In genomic region chr2:30149976-30150375, GRCh38 we compare ENCODE assay signal across 14 cellular contexts. TPM values are rescaled to one million over a fixed set of nuclear protein-coding genes. Genes with fewer than 3 reads are reported as not detected.
DNase-seq lines count a peak whose midpoint lies in the region; ATAC-seq and TF ChIP-seq lines count a peak whose summit lies in the region.
"Had no signal": no experiment of that assay in that cellular context is flagged by ENCODE, and none has a peak within 500 bp of the region (broad histone marks: within the 10 kb centered on the region; RNA-seq: fewer than 3 reads in every experiment).

No MANE protein-coding gene starts in this region.

- H3K4ac ChIP-seq in trophoblast cell (ENCODE audit: low read depth, low read length), result no peak overlapping the region

- no TSS peak for BruUV-seq in PC-3 (replicated peaks; lab: Mats Ljungman, UMichigan)

- H3K23ac ChIP-seq in trophoblast cell (ENCODE audit: low read length), result no peak overlapping the region

- H3K27ac ChIP-seq in PC-3 (ENCODE audit: low read length), result no peak overlapping the region
- H3K27ac ChIP-seq in esophagus squamous epithelium, result peak overlapping the region in 3 of 4 donors; percentile 12 to 20 (median 17)
- peak overlapping the region; percentile 76 for H3K27ac ChIP-seq in trophoblast cell (ENCODE audit: low read depth, low read length)
- H3K27ac ChIP-seq in heart left ventricle, result peak overlapping the region in 2 of 12 donors; percentile 9 to 19

- H3K36me3 ChIP-seq in GM06990 (ENCODE audit: control insufficient read depth, insufficient read depth, low read length) (no peaks in the 10 kb centered on the region; the same call in 1 of the 2 replicates), PC-3 (ENCODE audit: low read depth, low read length) (no peaks in the 10 kb centered on the region), esophagus squamous epithelium (peaks cover 0 to 61% (median 0%) of the 10 kb centered on the region in 3 donors), trophoblast cell (ENCODE audit: control insufficient read depth in 1 of 2, insufficient read depth in 2 of 2, low read length in 2 of 2) (peaks cover 1 to 5% of the 10 kb centered on the region in 2 experiments), heart left ventricle (peaks cover 0 to 57% (median 34%) of the 10 kb centered on the region in 9 donors)

- H3K9ac ChIP-seq in PC-3 (ENCODE audit: low read length) (no peak overlapping the region), trophoblast cell (ENCODE audit: low read length) (no peak overlapping the region)

- H3K79me2 ChIP-seq in PC-3 (ENCODE audit: low read length) (peaks cover 11% of the 10 kb centered on the region; the same call in 1 of the 2 replicates), trophoblast cell (ENCODE audit: control insufficient read depth, insufficient read depth, low read length, poor library complexity) (peaks cover 9% of the 10 kb centered on the region)

- peaks cover 12% of the 10 kb centered on the region for H3K79me1 ChIP-seq in trophoblast cell (ENCODE audit: low read length)

- no peak overlapping the region for H3K18ac ChIP-seq in trophoblast cell (ENCODE audit: low read length)

- no peaks in the 10 kb centered on the region for H3F3A ChIP-seq in PC-3 (ENCODE audit: low read length, unreplicated experiment)

- H2BK5ac ChIP-seq in trophoblast cell (ENCODE audit: low read depth, low read length, poor library complexity), result peak overlapping the region; percentile 18

- DNase-seq in GM06990 (ENCODE audit: extremely low read depth, insufficient read length) (no peak), PC-3 (no peak), esophagus squamous epithelium (lab: John Stamatoyannopoulos, UW) (no peak), trophoblast cell (peak in 1 of 2 donors; percentile 74), SIG-M5 treated with dmso at 0.1 percent for 504 hours (lab: John Stamatoyannopoulos, UW; ENCODE audit: unreplicated experiment) (no peak), heart left ventricle (no peak), NCI-H446 treated with DMSO at 0.1 percent for 48 hours (lab: John Stamatoyannopoulos, UW) (no peak)
- DNase-seq: amygdala, DMS79, left colon, Peyer's patch had no signal

- H4K8ac ChIP-seq in trophoblast cell (ENCODE audit: low read depth, low read length), result no peak overlapping the region

- H3K4me2 ChIP-seq in PC-3 (ENCODE audit: low read length) (peak overlapping the region; percentile 94), trophoblast cell (ENCODE audit: low read length) (peak overlapping the region; percentile 53)

- H3K27me3 ChIP-seq in GM06990 (replicated peaks; ENCODE audit: control insufficient read depth, insufficient read depth, low read length), result no peaks in the 10 kb centered on the region
- no peaks in the 10 kb centered on the region for H3K27me3 ChIP-seq in PC-3 (ENCODE audit: low read length)
- H3K27me3 ChIP-seq in esophagus squamous epithelium, result no peaks in the 10 kb centered on the region
- H3K27me3 ChIP-seq in trophoblast cell (ENCODE audit: insufficient read depth, low read length), result no peaks in the 10 kb centered on the region
- H3K27me3 ChIP-seq in heart left ventricle, result no peaks in the 10 kb centered on the region
- H3K27me3 ChIP-seq: Peyer's patch had no signal

- POLR2A ChIA-PET in PC-3 (lab: Charles Lee; ENCODE audit: unreplicated experiment), result no interaction called here

- H2BK120ac ChIP-seq in trophoblast cell (ENCODE audit: insufficient read depth, low read length, poor library complexity), result no peak overlapping the region

- H3K9me2 ChIP-seq in PC-3 (replicated peaks; ENCODE audit: low read length), result no peaks in the 10 kb centered on the region

- intact Hi-C loops in PC-3 (cut with micrococcal nuclease) (no loop called here), esophagus squamous epithelium (cut with DNase I) (no loop called here), heart left ventricle (cut with DNase I) (no loop called here)

- H3K14ac ChIP-seq in trophoblast cell (ENCODE audit: low read length), result no peak overlapping the region

- H4K12ac ChIP-seq in trophoblast cell (ENCODE audit: low read depth, low read length), result no peak overlapping the region

- H3K4me1 ChIP-seq in PC-3 (ENCODE audit: insufficient read depth, low read length), result peaks cover 37% of the 10 kb centered on the region
- peaks cover 3 to 62% (median 27%) of the 10 kb centered on the region in 3 donors for H3K4me1 ChIP-seq in esophagus squamous epithelium
- H3K4me1 ChIP-seq in trophoblast cell (ENCODE audit: control insufficient read depth in 1 of 2, insufficient read depth in 2 of 2, low read length in 2 of 2), result peaks cover 4 to 5% of the 10 kb centered on the region in 2 experiments
- H3K4me1 ChIP-seq in heart left ventricle, result peaks cover 5 to 64% (median 46%) of the 10 kb centered on the region in 12 donors

- H3K4me3 ChIP-seq in GM06990 (replicated peaks; ENCODE audit: low read depth, low read length) (0 out of 2 replicates have a peak overlapping the region, but pooled peaks have one; percentile 9), PC-3 (ENCODE audit: low read length) (no peak overlapping the region; the same call in 1 of the 2 replicates), esophagus squamous epithelium (no peak overlapping the region), trophoblast cell (ENCODE audit: low read depth, low read length) (no peak overlapping the region), heart left ventricle (peak overlapping the region in 1 of 12 donors; percentile 3)
- H3K4me3 ChIP-seq: Peyer's patch had no signal

- H2AFZ ChIP-seq in PC-3 (ENCODE audit: low read length) (no peak overlapping the region), trophoblast cell (ENCODE audit: insufficient read depth, low read length, poor library complexity) (no peak overlapping the region)

- no peak overlapping the region for H2AK5ac ChIP-seq in trophoblast cell (ENCODE audit: low read length)

- no peaks in the 10 kb centered on the region for H3K9me3 ChIP-seq in PC-3 (ENCODE audit: low read length)
- H3K9me3 ChIP-seq in esophagus squamous epithelium, result no peaks in the 10 kb centered on the region
- no peaks in the 10 kb centered on the region for H3K9me3 ChIP-seq in trophoblast cell (ENCODE audit: insufficient read depth, low read depth, low read length)
- no peaks in the 10 kb centered on the region for H3K9me3 ChIP-seq in heart left ventricle
- H3K9me3 ChIP-seq: Peyer's patch had no signal

- TF ChIP-seq CTCF in GM06990 (IDR thresholded peaks at IDR 0.05; ENCODE audit: insufficient read depth, low read length, poor library complexity, severe bottlenecking), result no peak
- TF ChIP-seq CTCF in PC-3 (conservative IDR thresholded peaks at IDR 0.05; ENCODE audit: low read depth, low read length), result no peak
- TF ChIP-seq CTCF in esophagus squamous epithelium (IDR thresholded peaks at IDR 0.05), result no peak
- no peak for TF ChIP-seq CTCF in heart left ventricle (IDR thresholded peaks at IDR 0.05)

- H2BK12ac ChIP-seq in trophoblast cell (ENCODE audit: low read length), result no peak overlapping the region

- WGBS in esophagus squamous epithelium, 2 donors, result 33 to 50% methylated on average over 1 of the region's 1 CpG
- no CpG with 5 or more reads among the region's 1 CpG for WGBS in trophoblast cell (ENCODE audit: extremely low coverage, insufficient coverage, insufficient read length)
- 33 to 48% (median 45%) methylated on average over 1 of the region's 1 CpG for WGBS in heart left ventricle, 4 donors

- TF ChIP-seq POLR2A in esophagus squamous epithelium (IDR thresholded peaks at IDR 0.05), result no peak
- TF ChIP-seq POLR2A in heart left ventricle (IDR thresholded peaks at IDR 0.05), result no peak

- ATAC-seq in PC-3 (no peak), heart left ventricle (no peak), HG03469 (IDR thresholded peaks at IDR 0.05; ENCODE audit: unreplicated experiment) (no peak)
- ATAC-seq: activated CD4-positive, CD25-positive, alpha-beta regulatory T cell treated with anti-CD3 and anti-CD28 coated beads, Interleukin-2, amount 50 U/mL, for 24 hours; esophagus mucosa; left colon had no signal

- H4K20me1 ChIP-seq in PC-3 (ENCODE audit: low read length), result no peaks in the 10 kb centered on the region

- no peak overlapping the region for H4K91ac ChIP-seq in trophoblast cell (ENCODE audit: low read depth, low read length)

- CTCF ChIA-PET in PC-3 (lab: Charles Lee), result interaction anchor here (0.5 to 0.9 kb wide), 2 partner anchors 15 to 493 kb away, joined by 4 to 5 read pairs; no protein-coding TSS in a partner anchor

RNA-seq across cellular contexts. Expression of gene YPEL5, which starts 3.2 kb away (rescaled TPM):
- total RNA-seq in PC-3 (2014; rRNA removed), result 29.9 TPM in 2 replicates
- total RNA-seq in esophagus squamous epithelium, result 10 to 100 TPM; 34.1 to 65.0 (median 40.7) TPM
- polyA plus RNA-seq in trophoblast cell (2013), result 103 and 105 TPM in 2 replicates
- total RNA-seq in heart left ventricle, result 10 to 100 TPM; 44.7 to 90.6 (median 66.5) TPM
- 10 to 100 TPM; 36.4 to 42.0 TPM for polyA plus RNA-seq in heart left ventricle
